In the genomic region with DNA sequence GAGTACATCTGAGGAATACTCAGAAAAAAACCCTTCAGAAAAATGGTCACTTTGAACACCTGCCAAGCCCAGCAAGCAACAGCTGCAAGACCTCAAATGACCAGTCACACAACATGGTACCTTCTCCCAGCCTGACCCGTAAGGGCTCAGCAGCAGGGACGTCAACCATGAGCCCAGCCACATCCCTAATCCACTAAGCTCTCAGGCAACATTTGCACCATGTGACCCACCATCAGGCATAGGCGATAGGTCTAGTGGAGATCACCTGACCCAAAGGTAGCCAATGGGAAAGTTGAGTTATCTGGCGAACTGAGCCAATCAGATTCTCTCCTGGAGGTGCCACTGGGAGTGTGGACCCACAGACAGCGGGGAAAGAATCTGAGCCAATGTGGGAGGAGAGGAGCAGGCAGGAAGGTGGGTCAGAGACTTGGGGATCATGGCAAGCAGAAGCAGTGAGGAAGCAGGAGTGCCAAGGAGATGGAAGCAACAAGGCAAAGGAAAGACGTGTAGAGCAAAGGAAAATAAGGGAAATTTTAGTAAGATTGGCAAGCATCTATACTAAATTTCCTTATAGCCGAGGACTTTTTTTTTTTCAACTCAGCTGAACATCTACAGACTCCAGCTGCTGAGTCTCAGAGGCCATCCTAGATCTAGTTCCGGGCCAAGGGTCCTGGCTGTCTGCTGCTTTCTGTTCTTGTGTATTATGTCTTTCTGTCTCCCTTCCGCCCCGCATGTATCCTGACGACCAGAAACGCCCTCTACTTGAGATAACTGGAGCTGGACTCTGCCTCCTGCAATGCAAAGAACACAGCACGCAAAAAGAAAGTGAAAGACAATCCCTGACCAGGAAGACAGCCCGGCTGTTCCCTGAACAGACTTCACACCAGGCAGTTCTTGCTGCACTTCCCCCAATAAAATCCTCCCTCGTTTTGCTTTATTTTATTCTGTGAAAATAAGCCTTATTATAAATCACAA, we compare ENCODE assay signal across 1 cellular context.
TF ChIP-seq lines count a peak whose summit lies in the region.

No MANE protein-coding gene starts in this region.

TF ChIP-seq in HepG2, 621 proteins besides CTCF, POLR2A, EP300 and RAD21 (continued from another document and continues in another):
- TF ChIP-seq, protein P1, sequence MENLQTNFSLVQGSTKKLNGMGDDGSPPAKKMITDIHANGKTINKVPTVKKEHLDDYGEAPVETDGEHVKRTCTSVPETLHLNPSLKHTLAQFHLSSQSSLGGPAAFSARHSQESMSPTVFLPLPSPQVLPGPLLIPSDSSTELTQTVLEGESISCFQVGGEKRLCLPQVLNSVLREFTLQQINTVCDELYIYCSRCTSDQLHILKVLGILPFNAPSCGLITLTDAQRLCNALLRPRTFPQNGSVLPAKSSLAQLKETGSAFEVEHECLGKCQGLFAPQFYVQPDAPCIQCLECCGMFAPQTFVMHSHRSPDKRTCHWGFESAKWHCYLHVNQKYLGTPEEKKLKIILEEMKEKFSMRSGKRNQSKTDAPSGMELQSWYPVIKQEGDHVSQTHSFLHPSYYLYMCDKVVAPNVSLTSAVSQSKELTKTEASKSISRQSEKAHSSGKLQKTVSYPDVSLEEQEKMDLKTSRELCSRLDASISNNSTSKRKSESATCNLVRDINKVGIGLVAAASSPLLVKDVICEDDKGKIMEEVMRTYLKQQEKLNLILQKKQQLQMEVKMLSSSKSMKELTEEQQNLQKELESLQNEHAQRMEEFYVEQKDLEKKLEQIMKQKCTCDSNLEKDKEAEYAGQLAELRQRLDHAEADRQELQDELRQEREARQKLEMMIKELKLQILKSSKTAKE (CRISPR knock-in tag; IDR thresholded peaks at IDR 0.05; ENCODE audit: borderline replicate concordance), result no peak
- TF ChIP-seq ZNF296 (CRISPR knock-in tag; conservative IDR thresholded peaks at IDR 0.05), result no peak
- TF ChIP-seq TOE1 (CRISPR knock-in tag; IDR thresholded peaks at IDR 0.05), result no peak
- no peak for TF ChIP-seq ZNF138 (CRISPR knock-in tag; IDR thresholded peaks at IDR 0.05; ENCODE audit: low read depth)
- 0 out of 2 replicates have a peak, but pooled peaks have one; percentile 23 for TF ChIP-seq ZBTB7B (CRISPR knock-in tag; IDR thresholded peaks at IDR 0.05)
- no peak for TF ChIP-seq PAWR (CRISPR knock-in tag; IDR thresholded peaks at IDR 0.05; ENCODE audit: borderline replicate concordance)
- TF ChIP-seq NBN (conservative IDR thresholded peaks at IDR 0.05), result no peak
- no peak for TF ChIP-seq ATAD3A (CRISPR knock-in tag; IDR thresholded peaks at IDR 0.05)
- TF ChIP-seq ZFYVE20 (CRISPR knock-in tag; IDR thresholded peaks at IDR 0.05; ENCODE audit: borderline replicate concordance, low read depth), result no peak
- TF ChIP-seq NR1H2 (CRISPR knock-in tag; IDR thresholded peaks at IDR 0.05; ENCODE audit: borderline replicate concordance, low read depth), result no peak
- TF ChIP-seq, protein P2, sequence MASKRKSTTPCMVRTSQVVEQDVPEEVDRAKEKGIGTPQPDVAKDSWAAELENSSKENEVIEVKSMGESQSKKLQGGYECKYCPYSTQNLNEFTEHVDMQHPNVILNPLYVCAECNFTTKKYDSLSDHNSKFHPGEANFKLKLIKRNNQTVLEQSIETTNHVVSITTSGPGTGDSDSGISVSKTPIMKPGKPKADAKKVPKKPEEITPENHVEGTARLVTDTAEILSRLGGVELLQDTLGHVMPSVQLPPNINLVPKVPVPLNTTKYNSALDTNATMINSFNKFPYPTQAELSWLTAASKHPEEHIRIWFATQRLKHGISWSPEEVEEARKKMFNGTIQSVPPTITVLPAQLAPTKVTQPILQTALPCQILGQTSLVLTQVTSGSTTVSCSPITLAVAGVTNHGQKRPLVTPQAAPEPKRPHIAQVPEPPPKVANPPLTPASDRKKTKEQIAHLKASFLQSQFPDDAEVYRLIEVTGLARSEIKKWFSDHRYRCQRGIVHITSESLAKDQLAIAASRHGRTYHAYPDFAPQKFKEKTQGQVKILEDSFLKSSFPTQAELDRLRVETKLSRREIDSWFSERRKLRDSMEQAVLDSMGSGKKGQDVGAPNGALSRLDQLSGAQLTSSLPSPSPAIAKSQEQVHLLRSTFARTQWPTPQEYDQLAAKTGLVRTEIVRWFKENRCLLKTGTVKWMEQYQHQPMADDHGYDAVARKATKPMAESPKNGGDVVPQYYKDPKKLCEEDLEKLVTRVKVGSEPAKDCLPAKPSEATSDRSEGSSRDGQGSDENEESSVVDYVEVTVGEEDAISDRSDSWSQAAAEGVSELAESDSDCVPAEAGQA (IDR thresholded peaks at IDR 0.05; ENCODE audit: low read depth), result no peak
- TF ChIP-seq, protein P2 (CRISPR knock-in tag; IDR thresholded peaks at IDR 0.05; ENCODE audit: borderline replicate concordance), result no peak
- TF ChIP-seq AHR (CRISPR knock-in tag; IDR thresholded peaks at IDR 0.05), result no peak
- no peak for TF ChIP-seq CHD2 (IDR thresholded peaks at IDR 0.05; ENCODE audit: low read depth, low read length)
- no peak for TF ChIP-seq RFXANK (CRISPR knock-in tag; IDR thresholded peaks at IDR 0.05)
- TF ChIP-seq SRSF1 (optimal IDR thresholded peaks at IDR 0.05; ENCODE audit: low read depth, low read length), result no peak
- TF ChIP-seq ZNF501 (CRISPR knock-in tag; IDR thresholded peaks at IDR 0.05), result no peak; the same call in 1 of the 2 replicates
- TF ChIP-seq, protein P3, sequence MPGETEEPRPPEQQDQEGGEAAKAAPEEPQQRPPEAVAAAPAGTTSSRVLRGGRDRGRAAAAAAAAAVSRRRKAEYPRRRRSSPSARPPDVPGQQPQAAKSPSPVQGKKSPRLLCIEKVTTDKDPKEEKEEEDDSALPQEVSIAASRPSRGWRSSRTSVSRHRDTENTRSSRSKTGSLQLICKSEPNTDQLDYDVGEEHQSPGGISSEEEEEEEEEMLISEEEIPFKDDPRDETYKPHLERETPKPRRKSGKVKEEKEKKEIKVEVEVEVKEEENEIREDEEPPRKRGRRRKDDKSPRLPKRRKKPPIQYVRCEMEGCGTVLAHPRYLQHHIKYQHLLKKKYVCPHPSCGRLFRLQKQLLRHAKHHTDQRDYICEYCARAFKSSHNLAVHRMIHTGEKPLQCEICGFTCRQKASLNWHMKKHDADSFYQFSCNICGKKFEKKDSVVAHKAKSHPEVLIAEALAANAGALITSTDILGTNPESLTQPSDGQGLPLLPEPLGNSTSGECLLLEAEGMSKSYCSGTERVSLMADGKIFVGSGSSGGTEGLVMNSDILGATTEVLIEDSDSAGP (CRISPR knock-in tag; IDR thresholded peaks at IDR 0.05; ENCODE audit: borderline replicate concordance), result no peak
- no peak for TF ChIP-seq SALL1 (CRISPR knock-in tag; IDR thresholded peaks at IDR 0.05)
- no peak for TF ChIP-seq NFIC (IDR thresholded peaks at IDR 0.05; ENCODE audit: low read length)
- TF ChIP-seq SP5 (CRISPR knock-in tag; IDR thresholded peaks at IDR 0.05; ENCODE audit: borderline replicate concordance, low read depth), result no peak
- TF ChIP-seq KAT2B (IDR thresholded peaks at IDR 0.05; ENCODE audit: borderline replicate concordance, low read depth, low read length), result no peak
- TF ChIP-seq, protein P4, sequence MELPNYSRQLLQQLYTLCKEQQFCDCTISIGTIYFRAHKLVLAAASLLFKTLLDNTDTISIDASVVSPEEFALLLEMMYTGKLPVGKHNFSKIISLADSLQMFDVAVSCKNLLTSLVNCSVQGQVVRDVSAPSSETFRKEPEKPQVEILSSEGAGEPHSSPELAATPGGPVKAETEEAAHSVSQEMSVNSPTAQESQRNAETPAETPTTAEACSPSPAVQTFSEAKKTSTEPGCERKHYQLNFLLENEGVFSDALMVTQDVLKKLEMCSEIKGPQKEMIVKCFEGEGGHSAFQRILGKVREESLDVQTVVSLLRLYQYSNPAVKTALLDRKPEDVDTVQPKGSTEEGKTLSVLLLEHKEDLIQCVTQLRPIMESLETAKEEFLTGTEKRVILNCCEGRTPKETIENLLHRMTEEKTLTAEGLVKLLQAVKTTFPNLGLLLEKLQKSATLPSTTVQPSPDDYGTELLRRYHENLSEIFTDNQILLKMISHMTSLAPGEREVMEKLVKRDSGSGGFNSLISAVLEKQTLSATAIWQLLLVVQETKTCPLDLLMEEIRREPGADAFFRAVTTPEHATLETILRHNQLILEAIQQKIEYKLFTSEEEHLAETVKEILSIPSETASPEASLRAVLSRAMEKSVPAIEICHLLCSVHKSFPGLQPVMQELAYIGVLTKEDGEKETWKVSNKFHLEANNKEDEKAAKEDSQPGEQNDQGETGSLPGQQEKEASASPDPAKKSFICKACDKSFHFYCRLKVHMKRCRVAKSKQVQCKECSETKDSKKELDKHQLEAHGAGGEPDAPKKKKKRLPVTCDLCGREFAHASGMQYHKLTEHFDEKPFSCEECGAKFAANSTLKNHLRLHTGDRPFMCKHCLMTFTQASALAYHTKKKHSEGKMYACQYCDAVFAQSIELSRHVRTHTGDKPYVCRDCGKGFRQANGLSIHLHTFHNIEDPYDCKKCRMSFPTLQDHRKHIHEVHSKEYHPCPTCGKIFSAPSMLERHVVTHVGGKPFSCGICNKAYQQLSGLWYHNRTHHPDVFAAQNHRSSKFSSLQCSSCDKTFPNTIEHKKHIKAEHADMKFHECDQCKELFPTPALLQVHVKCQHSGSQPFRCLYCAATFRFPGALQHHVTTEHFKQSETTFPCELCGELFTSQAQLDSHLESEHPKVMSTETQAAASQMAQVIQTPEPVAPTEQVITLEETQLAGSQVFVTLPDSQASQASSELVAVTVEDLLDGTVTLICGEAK (IDR thresholded peaks at IDR 0.05), result no peak
- TF ChIP-seq, protein P4 (CRISPR knock-in tag; IDR thresholded peaks at IDR 0.05), result no peak
- TF ChIP-seq ZNF180 (CRISPR knock-in tag; IDR thresholded peaks at IDR 0.05; ENCODE audit: borderline replicate concordance, low read depth), result no peak
- TF ChIP-seq, protein P5, sequence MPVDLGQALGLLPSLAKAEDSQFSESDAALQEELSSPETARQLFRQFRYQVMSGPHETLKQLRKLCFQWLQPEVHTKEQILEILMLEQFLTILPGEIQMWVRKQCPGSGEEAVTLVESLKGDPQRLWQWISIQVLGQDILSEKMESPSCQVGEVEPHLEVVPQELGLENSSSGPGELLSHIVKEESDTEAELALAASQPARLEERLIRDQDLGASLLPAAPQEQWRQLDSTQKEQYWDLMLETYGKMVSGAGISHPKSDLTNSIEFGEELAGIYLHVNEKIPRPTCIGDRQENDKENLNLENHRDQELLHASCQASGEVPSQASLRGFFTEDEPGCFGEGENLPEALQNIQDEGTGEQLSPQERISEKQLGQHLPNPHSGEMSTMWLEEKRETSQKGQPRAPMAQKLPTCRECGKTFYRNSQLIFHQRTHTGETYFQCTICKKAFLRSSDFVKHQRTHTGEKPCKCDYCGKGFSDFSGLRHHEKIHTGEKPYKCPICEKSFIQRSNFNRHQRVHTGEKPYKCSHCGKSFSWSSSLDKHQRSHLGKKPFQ (CRISPR knock-in tag; IDR thresholded peaks at IDR 0.05; ENCODE audit: insufficient replicate concordance), result peak; percentile 44
- no peak for TF ChIP-seq TP53 (CRISPR knock-in tag; conservative IDR thresholded peaks at IDR 0.05)
- TF ChIP-seq TEAD3 (CRISPR knock-in tag; optimal IDR thresholded peaks at IDR 0.05; ENCODE audit: borderline replicate concordance), result no peak
- TF ChIP-seq ZKSCAN8 (CRISPR knock-in tag; IDR thresholded peaks at IDR 0.05; ENCODE audit: borderline replicate concordance), result no peak
- TF ChIP-seq, protein P6, sequence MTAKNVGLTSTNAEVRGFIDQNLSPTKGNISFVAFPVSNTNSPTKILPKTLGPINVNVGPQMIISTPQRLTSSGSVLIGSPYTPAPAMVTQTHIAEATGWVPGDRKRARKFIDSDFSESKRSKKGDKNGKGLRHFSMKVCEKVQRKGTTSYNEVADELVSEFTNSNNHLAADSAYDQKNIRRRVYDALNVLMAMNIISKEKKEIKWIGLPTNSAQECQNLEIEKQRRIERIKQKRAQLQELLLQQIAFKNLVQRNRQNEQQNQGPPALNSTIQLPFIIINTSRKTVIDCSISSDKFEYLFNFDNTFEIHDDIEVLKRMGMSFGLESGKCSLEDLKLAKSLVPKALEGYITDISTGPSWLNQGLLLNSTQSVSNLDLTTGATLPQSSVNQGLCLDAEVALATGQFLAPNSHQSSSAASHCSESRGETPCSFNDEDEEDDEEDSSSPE (CRISPR knock-in tag; IDR thresholded peaks at IDR 0.05), result no peak
- no peak for TF ChIP-seq MXD4 (CRISPR knock-in tag; IDR thresholded peaks at IDR 0.05)
